Comparison of ENCODE assay signal across 1 cellular context in the genomic region with DNA sequence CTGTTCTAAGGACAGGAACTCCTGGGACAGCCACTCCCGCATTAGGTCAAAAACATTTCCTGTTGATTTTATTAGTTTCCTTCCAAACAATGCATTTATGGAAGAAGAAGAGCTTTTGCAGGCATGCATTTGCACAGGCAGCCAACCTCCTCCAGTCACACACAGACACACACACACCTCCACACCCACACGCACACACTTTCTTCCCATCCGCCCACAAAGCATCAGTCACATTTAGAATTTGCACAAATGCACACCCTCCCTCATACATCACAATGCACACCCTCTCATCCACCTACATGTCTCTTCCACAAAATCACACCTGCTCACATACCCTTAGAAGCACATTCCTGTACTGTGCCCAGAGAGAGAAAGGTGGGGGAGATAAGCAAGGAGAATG.
TF ChIP-seq lines count a peak whose summit lies in the region.

No MANE protein-coding gene starts in this region.

TF ChIP-seq in endothelial cell of umbilical vein, 7 proteins besides CTCF, POLR2A, EP300 and RAD21:
- TF ChIP-seq MYC (IDR thresholded peaks at IDR 0.05; ENCODE audit: low read depth, low read length) = no peak
- TF ChIP-seq, protein P1, sequence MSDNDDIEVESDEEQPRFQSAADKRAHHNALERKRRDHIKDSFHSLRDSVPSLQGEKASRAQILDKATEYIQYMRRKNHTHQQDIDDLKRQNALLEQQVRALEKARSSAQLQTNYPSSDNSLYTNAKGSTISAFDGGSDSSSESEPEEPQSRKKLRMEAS (IDR thresholded peaks at IDR 0.05; ENCODE audit: insufficient read depth, insufficient read length) = no peak
- TF ChIP-seq JUN (IDR thresholded peaks at IDR 0.05; ENCODE audit: borderline replicate concordance, insufficient read depth, insufficient read length, low read depth) = no peak
- TF ChIP-seq POLR2AphosphoS5 (IDR thresholded peaks at IDR 0.05; ENCODE audit: insufficient read depth, low read depth, low read length) = no peak
- TF ChIP-seq FOS (IDR thresholded peaks at IDR 0.05; ENCODE audit: borderline replicate concordance, insufficient read depth, low read length) = no peak
- TF ChIP-seq GATA2 (IDR thresholded peaks at IDR 0.05; ENCODE audit: insufficient read depth, insufficient read length, low read depth, low read length) = no peak
- no peak for TF ChIP-seq EZH2 (IDR thresholded peaks at IDR 0.05; ENCODE audit: borderline replicate concordance, low read depth, low read length, severe bottlenecking)
